13 cellular contexts compared by ENCODE assay signal in genomic region chr3:150084128-150084527, GRCh38.
DNase-seq lines count a peak whose midpoint lies in the region; ATAC-seq and TF ChIP-seq lines count a peak whose summit lies in the region.
"Had no signal": no experiment of that assay in that cellular context is flagged by ENCODE, and none has a peak within 500 bp of the region (broad histone marks: within the 10 kb centered on the region; RNA-seq: fewer than 3 reads in every experiment).

No MANE protein-coding gene starts in this region.

- H3K27me3 Mint-ChIP-seq in naive thymus-derived CD4-positive, alpha-beta T cell: peaks cover 3 to 27% (median 7%) of the 10 kb centered on the region in 5 donors

- H3K36me3 Mint-ChIP-seq in naive thymus-derived CD4-positive, alpha-beta T cell: no peaks in the 10 kb centered on the region

- no peak for TF ChIP-seq CTCF in hepatocyte (IDR thresholded peaks at IDR 0.05; ENCODE audit: poor library complexity)
- no peak for TF ChIP-seq CTCF in gastrocnemius medialis (IDR thresholded peaks at IDR 0.05 in 4 of 5, conservative IDR thresholded peaks at IDR 0.05 in 1 of 5)

- intact Hi-C loops in gastrocnemius medialis (cut with DNase I; ENCODE audit: low total_unique reads): no loop called here
- intact Hi-C loops in naive thymus-derived CD4-positive, alpha-beta T cell (cut with micrococcal nuclease): no loop called here

- H3K4me3 ChIP-seq in ACC112 (ENCODE audit: low read depth, low read length): peak overlapping the region; percentile 94; the same call in 1 of the 2 replicates
- peak overlapping the region; percentile 74 for H3K4me3 ChIP-seq in adipocyte (ENCODE audit: low read length)
- H3K4me3 ChIP-seq in hepatocyte: no peak overlapping the region
- peak overlapping the region in 2 of 4 donors; percentile 38 to 50 for H3K4me3 ChIP-seq in gastrocnemius medialis
- H3K4me3 ChIP-seq in naive thymus-derived CD4-positive, alpha-beta T cell (ENCODE audit: low read length): no peak overlapping the region

- H3K4me1 ChIP-seq in ACC112 (ENCODE audit: control insufficient read depth, insufficient read depth, low read length, unreplicated experiment): peaks cover 35% of the 10 kb centered on the region
- peaks cover 20% of the 10 kb centered on the region for H3K4me1 ChIP-seq in adipocyte (ENCODE audit: control insufficient read depth, insufficient read depth, low read length)
- no peaks in the 10 kb centered on the region for H3K4me1 ChIP-seq in hepatocyte (ENCODE audit: insufficient read depth)
- H3K4me1 ChIP-seq in gastrocnemius medialis: peaks cover 20 to 23% of the 10 kb centered on the region in 2 donors
- H3K4me1 ChIP-seq in naive thymus-derived CD4-positive, alpha-beta T cell (ENCODE audit: control insufficient read depth in 2 of 2, insufficient read depth in 2 of 2, low read length in 2 of 2): no peaks in the 10 kb centered on the region

- no peak for TF ChIP-seq POLR2A in gastrocnemius medialis (IDR thresholded peaks at IDR 0.05)

- H3K4me1 Mint-ChIP-seq in naive thymus-derived CD4-positive, alpha-beta T cell: no peaks in the 10 kb centered on the region

- CTCF ChIA-PET in naive thymus-derived CD4-positive, alpha-beta T cell (lab: Charles Lee): no interaction called here

- DNase-seq in adipocyte (ENCODE audit: low read depth) (no peak), hepatocyte (ENCODE audit: low spot score) (no peak), gastrocnemius medialis (no peak), NCI-H2171 (lab: John Stamatoyannopoulos, UW) (no peak), GF-D8 (lab: John Stamatoyannopoulos, UW) (no peak), NCI-H345 (lab: John Stamatoyannopoulos, UW) (no peak)
- no peak for DNase-seq in naive thymus-derived CD4-positive, alpha-beta T cell
- DNase-seq: NK-92 treated with Interleukin-12 subunit alpha and Interleukin-12 subunit beta, amount 100 ng/mL, for 24 hours; SHP77 treated with DMSO at 0.1 percent for 48 hours had no signal

- WGBS in hepatocyte (ENCODE audit: low lambda C conversion rate, missing lambda C conversion rate): 88% methylated on average over 1 of the region's 1 CpG

- ATAC-seq in gastrocnemius medialis: no peak
- ATAC-seq in naive thymus-derived CD4-positive, alpha-beta T cell: no peak
- ATAC-seq: HepG2 had no signal

- H3K4me3 Mint-ChIP-seq in naive thymus-derived CD4-positive, alpha-beta T cell: no peak overlapping the region

- H3K9ac ChIP-seq in adipocyte (ENCODE audit: low read length): no peak overlapping the region
- H3K9ac ChIP-seq: KMS-11 had no signal

- H3K79me2 ChIP-seq in ACC112 (ENCODE audit: control insufficient read depth, insufficient read depth, low read length, unreplicated experiment) (no peaks in the 10 kb centered on the region), hepatocyte (no peaks in the 10 kb centered on the region)

- peaks cover 0 to 5% (median 0%) of the 10 kb centered on the region in 11 donors for H3K9me3 Mint-ChIP-seq in naive thymus-derived CD4-positive, alpha-beta T cell

- H3K27ac ChIP-seq in ACC112 (ENCODE audit: low read depth, low read length) (peak overlapping the region; percentile 50; the same call in 1 of the 2 replicates), hepatocyte (no peak overlapping the region), gastrocnemius medialis (peak overlapping the region; percentile 71 to 77 (median 76))
- no peak overlapping the region for H3K27ac ChIP-seq in naive thymus-derived CD4-positive, alpha-beta T cell (ENCODE audit: low read depth, low read length)
- H3K27ac ChIP-seq: C4-2B, KMS-11 had no signal

- H3K9me3 ChIP-seq in adipocyte (ENCODE audit: control insufficient read depth, low read length) (peaks cover 2% of the 10 kb centered on the region), hepatocyte (ENCODE audit: low read depth) (no peaks in the 10 kb centered on the region), gastrocnemius medialis (no peaks in the 10 kb centered on the region)
- H3K9me3 ChIP-seq in naive thymus-derived CD4-positive, alpha-beta T cell (ENCODE audit: control insufficient read depth in 2 of 3, low read length in 3 of 3): no peaks in the 10 kb centered on the region

- POLR2A ChIA-PET in naive thymus-derived CD4-positive, alpha-beta T cell (lab: Charles Lee): no interaction called here

- peak overlapping the region; percentile 93 for H2AFZ ChIP-seq in ACC112 (ENCODE audit: low read length, unreplicated experiment)
- H2AFZ ChIP-seq in hepatocyte: no peak overlapping the region

- in situ Hi-C loops in gastrocnemius medialis (cut with MboI; ENCODE audit: low sequenced_read_pairs in 4 of 4): no loop called here

- H3K36me3 ChIP-seq in ACC112 (ENCODE audit: insufficient read depth, low read length): no peaks in the 10 kb centered on the region
- H3K36me3 ChIP-seq in adipocyte (ENCODE audit: control insufficient read depth, insufficient read depth, low read length, severe bottlenecking): no peaks in the 10 kb centered on the region
- no peaks in the 10 kb centered on the region for H3K36me3 ChIP-seq in hepatocyte (replicated peaks; ENCODE audit: insufficient read depth, low read depth)
- no peaks in the 10 kb centered on the region for H3K36me3 ChIP-seq in gastrocnemius medialis
- no peaks in the 10 kb centered on the region for H3K36me3 ChIP-seq in naive thymus-derived CD4-positive, alpha-beta T cell (ENCODE audit: control insufficient read depth in 2 of 3, insufficient read depth in 3 of 3, low read length in 3 of 3)

- H4K20me1 ChIP-seq in hepatocyte (ENCODE audit: insufficient read depth, poor library complexity, severe bottlenecking): no peaks in the 10 kb centered on the region

- H3K27me3 ChIP-seq in ACC112 (ENCODE audit: insufficient read depth, low read length) (no peaks in the 10 kb centered on the region), adipocyte (replicated peaks; ENCODE audit: control insufficient read depth, insufficient read depth, low read length) (no peaks in the 10 kb centered on the region), hepatocyte (no peaks in the 10 kb centered on the region), gastrocnemius medialis (no peaks in the 10 kb centered on the region)
- no peaks in the 10 kb centered on the region for H3K27me3 ChIP-seq in naive thymus-derived CD4-positive, alpha-beta T cell (ENCODE audit: control insufficient read depth in 2 of 2, insufficient read depth in 2 of 2, low read length in 2 of 2)

- no peak overlapping the region for H3K27ac Mint-ChIP-seq in naive thymus-derived CD4-positive, alpha-beta T cell

- H3K9me2 ChIP-seq in hepatocyte (replicated peaks; ENCODE audit: insufficient read depth): no peaks in the 10 kb centered on the region

- peak overlapping the region; percentile 52 for H3K4me2 ChIP-seq in hepatocyte
- H3K4me2 ChIP-seq: KMS-11 had no signal

Comparison
In these comparisons a context has a peak if more than half of its experiments do, and no peak if none do; other contexts are left out.
1. H3K27ac ChIP-seq: peak in ACC112 (single experiment) and gastrocnemius medialis (4 of 4); none in hepatocyte (single experiment) and naive thymus-derived CD4-positive, alpha-beta T cell (single experiment).
2. H3K4me3 ChIP-seq: peak in ACC112 (single experiment) and adipocyte (single experiment); none in hepatocyte (single experiment) and naive thymus-derived CD4-positive, alpha-beta T cell (single experiment).